In the genomic region with DNA sequence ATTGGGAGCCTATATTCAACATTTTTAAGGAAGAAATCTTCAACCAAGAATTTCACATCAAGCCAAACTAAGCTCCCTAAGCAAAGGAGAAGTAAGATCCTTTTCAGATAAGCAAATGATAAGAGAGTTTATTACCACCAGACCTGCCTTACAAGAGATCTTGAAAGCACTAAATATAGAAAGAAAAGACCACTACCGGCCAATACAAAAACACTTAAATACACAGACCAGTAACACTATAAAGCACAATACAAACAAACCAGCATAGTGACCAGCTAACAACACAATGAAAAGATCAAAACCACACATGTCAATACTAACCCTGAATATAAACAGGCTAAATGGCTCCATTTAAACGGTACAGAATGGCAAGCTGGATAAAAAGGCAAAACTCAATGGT, we compare ENCODE assay signal across 14 cellular contexts.
"Had no signal": no experiment of that assay in that cellular context is flagged by ENCODE, and none has a peak within 500 bp of the region (broad histone marks: within the 10 kb centered on the region; RNA-seq: fewer than 3 reads in every experiment).

No MANE protein-coding gene starts in this region.

- DNase-seq: activated naive CD4-positive, alpha-beta T cell; activated T-cell treated with anti-CD3 and anti-CD28 coated beads, Interleukin-2, amount 50 U/mL, for 1 hour; central memory CD4-positive, alpha-beta T cell; effector memory CD4-positive, alpha-beta T cell; foreskin keratinocyte; naive B cell; nucleus accumbens; right cardiac atrium; stimulated activated CD4-positive, alpha-beta T cell treated with anti-CD3 and anti-CD28 coated beads, Interleukin-1b, Interleukin-23, amount 100 ng/mL, for 48 hours; stimulated activated naive CD8-positive, alpha-beta T cell treated with anti-CD3 and anti-CD28 coated beads, Interleukin-15, amount 100 ng/mL, for 72 hours had no signal

- ATAC-seq: activated T-helper 17 cell treated with anti-CD3 and anti-CD28 coated beads, Interleukin-2, amount 50 U/mL, for 72 hours; foreskin keratinocyte; left lobe of liver; right cardiac atrium; stimulated activated effector memory CD8-positive, alpha-beta T cell treated with anti-CD3 and anti-CD28 coated beads, Interleukin-12 subunit alpha, Interleukin-12 subunit beta, amount 100 ng/mL, for 72 hours; stimulated activated naive CD8-positive, alpha-beta T cell treated with anti-CD3 and anti-CD28 coated beads, Interleukin-15, amount 100 ng/mL, for 72 hours; WTC11 had no signal
